Comparison of ENCODE assay signal across 8 cellular contexts in genomic region chr16:4766875-4767628, GRCh38. TPM values are rescaled to one million over a fixed set of nuclear protein-coding genes. Genes with fewer than 3 reads are reported as not detected.
DNase-seq lines count a peak whose midpoint lies in the region; ATAC-seq and TF ChIP-seq lines count a peak whose summit lies in the region.

ZNF500 (minus strand) TSS chr16:4767162; CDS start chr16:4765978, 1,184 bp downstream.

- H3K4me1 ChIP-seq in ovary (ENCODE audit: insufficient read depth) (peaks cover 2% of the 10 kb centered on the region), thyroid gland (peaks cover 6 to 21% of the 10 kb centered on the region in 2 donors)

- H3K36me3 Mint-ChIP-seq in activated naive CD8-positive, alpha-beta T cell treated with anti-CD3 and anti-CD28 coated beads, Interleukin-2, amount 10 ng/mL, durations not matched to agents 7 days and 5 days, result peaks cover 6% of the 10 kb centered on the region

- H3K36me3 ChIP-seq in SU-DHL-6 (ENCODE audit: low read length) (no peaks in the 10 kb centered on the region), ovary (no peaks in the 10 kb centered on the region), thyroid gland (peaks cover 21% of the 10 kb centered on the region in 2 donors)

- H3K4me3 ChIP-seq in GM12875 (ENCODE audit: low read depth, low read length), result peak within 1 kb of the TSS; percentile 94
- peak within 1 kb of the TSS; percentile 87 for H3K4me3 ChIP-seq in SU-DHL-6 (ENCODE audit: insufficient read depth, low read length, poor library complexity, severe bottlenecking)
- peak within 1 kb of the TSS; percentile 99 for H3K4me3 ChIP-seq in ovary
- peak within 1 kb of the TSS; percentile 34 to 97 (median 93) for H3K4me3 ChIP-seq in thyroid gland (replicated peaks in 1 of 3)

- H3K4me1 Mint-ChIP-seq in activated naive CD8-positive, alpha-beta T cell treated with anti-CD3 and anti-CD28 coated beads, Interleukin-2, amount 10 ng/mL, durations not matched to agents 7 days and 5 days, result peaks cover 23% of the 10 kb centered on the region

- peak within 1 kb of the TSS; percentile 94 for H3K4me3 Mint-ChIP-seq in activated naive CD8-positive, alpha-beta T cell treated with anti-CD3 and anti-CD28 coated beads, Interleukin-2, amount 10 ng/mL, durations not matched to agents 7 days and 5 days

- intact Hi-C loops in Right ventricle myocardium inferior (cut with DNase I) (no loop called here), ovary (cut with DNase I) (no loop called here), thyroid gland (cut with DNase I) (loop anchor here (5.0 kb wide), 1 partner anchor 35 kb away; the partner anchor contains the start of gene ROGDI)

- H3K9me3 ChIP-seq in SU-DHL-6 (ENCODE audit: insufficient read depth, low read length) (no peaks in the 10 kb centered on the region), ovary (no peaks in the 10 kb centered on the region), thyroid gland (no peaks in the 10 kb centered on the region)

- 2 to 6% (median 4%) methylated on average over 33 to 72 of the region's 72 CpGs for WGBS in ovary, 3 donors
- WGBS in thyroid gland, 2 donors, result 11% methylated on average over 20 to 36 of the region's 72 CpGs

- no peak for TF ChIP-seq POLR2A in ovary (IDR thresholded peaks at IDR 0.05)
- peak in 1 of 2 donors; percentile 72 for TF ChIP-seq POLR2A in thyroid gland (IDR thresholded peaks at IDR 0.05)

- POLR2A ChIA-PET in activated naive CD8-positive, alpha-beta T cell treated with anti-CD3 and anti-CD28 coated beads, Interleukin-2, amount 10 ng/mL, durations not matched to agents 7 days and 5 days (lab: Charles Lee), result interaction anchor here (1.6 to 2.2 kb wide), 2 partner anchors 19 to 33 kb away, joined by 6 to 12 read pairs; partner anchors contain the start of genes ANKS3 and DNAAF8

- no peaks in the 10 kb centered on the region for H4K20me1 ChIP-seq in SU-DHL-6 (ENCODE audit: low read depth, low read length)

- H3K9me3 Mint-ChIP-seq in activated naive CD8-positive, alpha-beta T cell treated with anti-CD3 and anti-CD28 coated beads, Interleukin-2, amount 10 ng/mL, durations not matched to agents 7 days and 5 days, result no peaks in the 10 kb centered on the region

- H3F3A ChIP-seq in SU-DHL-6 (ENCODE audit: insufficient read depth), result peaks cover 24% of the 10 kb centered on the region

- H3K79me2 ChIP-seq in SU-DHL-6 (ENCODE audit: insufficient read depth, low read length), result no peaks in the 10 kb centered on the region

- H3K27me3 ChIP-seq in SU-DHL-6 (ENCODE audit: low read length) (no peaks in the 10 kb centered on the region), ovary (no peaks in the 10 kb centered on the region), thyroid gland (no peaks in the 10 kb centered on the region)

- peak within 1 kb of the TSS; percentile 89 for H3K27ac Mint-ChIP-seq in activated naive CD8-positive, alpha-beta T cell treated with anti-CD3 and anti-CD28 coated beads, Interleukin-2, amount 10 ng/mL, durations not matched to agents 7 days and 5 days

- peak; percentile 91 to 96 (median 94) for DNase-seq in NCI-H1417 (lab: John Stamatoyannopoulos, UW)
- peak; percentile 97 for DNase-seq in activated naive CD8-positive, alpha-beta T cell treated with anti-CD3 and anti-CD28 coated beads, Interleukin-2, amount 10 ng/mL, durations not matched to agents 7 days and 5 days
- peak; percentile 99 for DNase-seq in Right ventricle myocardium inferior (ENCODE audit: missing footprints)
- peak; percentile 97 to 99 (median 98) for DNase-seq in ovary
- DNase-seq in thyroid gland, result peak; percentile 99

- peak within 1 kb of the TSS; percentile 68 for H3K4me2 ChIP-seq in SU-DHL-6 (ENCODE audit: low read depth, low read length, poor library complexity, severe bottlenecking)

- H3K9ac ChIP-seq in SU-DHL-6 (ENCODE audit: low read length), result peak within 1 kb of the TSS; percentile 83

- ATAC-seq in HG02763 (IDR thresholded peaks at IDR 0.05; ENCODE audit: unreplicated experiment) (peak; percentile 81), Right ventricle myocardium inferior (peak; percentile 95)
- ATAC-seq in activated naive CD8-positive, alpha-beta T cell treated with anti-CD3 and anti-CD28 coated beads, Interleukin-2, amount 10 ng/mL, durations not matched to agents 7 days and 5 days (ENCODE audit: low read depth), result peak; percentile 75

- TF ChIP-seq CTCF in GM12875 (IDR thresholded peaks at IDR 0.05; ENCODE audit: borderline replicate concordance, insufficient read depth, low read depth, low read length) (no peak), SU-DHL-6 (IDR thresholded peaks at IDR 0.05; ENCODE audit: insufficient read depth, low read length, poor library complexity, severe bottlenecking) (no peak), ovary (IDR thresholded peaks at IDR 0.05) (no peak), thyroid gland (IDR thresholded peaks at IDR 0.05) (no peak)

- no peaks in the 10 kb centered on the region for H3K9me2 ChIP-seq in SU-DHL-6 (replicated peaks; ENCODE audit: insufficient read depth, low read length)

- TF ChIP-seq EP300 in ovary (IDR thresholded peaks at IDR 0.05), result no peak

- peak within 1 kb of the TSS; percentile 84 for H2AFZ ChIP-seq in SU-DHL-6 (ENCODE audit: low read depth, low read length, severe bottlenecking)

- H3K27me3 Mint-ChIP-seq in activated naive CD8-positive, alpha-beta T cell treated with anti-CD3 and anti-CD28 coated beads, Interleukin-2, amount 10 ng/mL, durations not matched to agents 7 days and 5 days, result no peaks in the 10 kb centered on the region

- H3K27ac ChIP-seq in SU-DHL-6 (ENCODE audit: low read depth, low read length), result no peak within 1 kb of the TSS
- peak within 1 kb of the TSS in 1 of 2 donors; percentile 77 for H3K27ac ChIP-seq in ovary
- peak within 1 kb of the TSS; percentile 75 to 80 (median 77) for H3K27ac ChIP-seq in thyroid gland

RNA-seq across cellular contexts. Expression of gene ZNF500, which starts in this region (rescaled TPM):
- total RNA-seq in activated naive CD8-positive, alpha-beta T cell treated with anti-CD3 and anti-CD28 coated beads, Interleukin-2, amount 10 ng/mL, durations not matched to agents 7 days and 5 days, result 10 to 100 TPM; 22.5 to 23.8 TPM
- total RNA-seq in Right ventricle myocardium inferior (6.5 TPM), ovary (10 to 100 TPM; 10.1 to 27.7 (median 22.1) TPM), thyroid gland (10 to 100 TPM; 11.8 to 20.6 (median 17.6) TPM)
- polyA plus RNA-seq in ovary, result 10 to 100 TPM in 1 of 2 donors, 1 to 10 TPM in 1; 4.7 to 22.3 TPM
